Comparison of ENCODE assay signal across 16 cellular contexts in the genomic region with DNA sequence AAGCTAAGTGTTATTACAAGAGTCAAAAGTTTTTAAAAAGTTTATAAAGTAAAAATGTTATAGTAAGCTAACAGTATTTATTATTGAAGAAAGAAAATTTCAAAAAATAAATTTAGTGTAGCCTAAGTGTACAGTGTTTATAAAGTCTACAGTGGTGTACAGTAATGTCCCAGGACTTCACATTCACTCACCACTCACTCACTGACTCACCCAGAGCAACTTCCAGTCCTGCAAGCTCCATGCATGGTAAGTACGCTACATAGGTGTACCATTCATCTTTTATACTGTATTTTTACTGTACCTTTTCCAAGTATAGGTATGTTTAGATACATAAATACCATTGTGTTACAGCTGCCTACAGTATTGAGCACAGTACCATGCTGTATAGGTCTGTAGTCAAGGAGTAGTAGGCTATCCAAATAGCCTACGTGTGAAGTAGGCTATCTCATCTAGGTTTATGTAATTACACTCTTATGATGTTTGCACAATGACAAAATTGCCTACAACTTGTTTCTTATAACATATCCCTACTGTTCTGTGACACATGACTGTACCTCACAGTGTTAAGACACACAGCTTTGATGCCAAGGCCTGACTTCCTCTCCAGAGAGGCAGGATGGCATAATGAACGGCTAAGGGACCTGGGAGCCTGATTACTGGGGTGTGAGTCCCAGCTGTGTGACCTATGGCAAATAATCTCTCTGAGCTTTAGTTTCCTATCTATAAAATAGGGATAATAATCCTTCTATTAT. TPM values are rescaled to one million over a fixed set of nuclear protein-coding genes. Genes with fewer than 3 reads are reported as not detected.
DNase-seq lines count a peak whose midpoint lies in the region; ATAC-seq, FAIRE-seq and TF ChIP-seq lines count a peak whose summit lies in the region.
"Had no signal": no experiment of that assay in that cellular context is flagged by ENCODE, and none has a peak within 500 bp of the region (broad histone marks: within the 10 kb centered on the region; RNA-seq: fewer than 3 reads in every experiment).

No MANE protein-coding gene starts in this region.

- FAIRE-seq in H54 (lab: Jason Lieb, UNC) (peak; percentile 45), RCC 7860 (lab: Jason Lieb, UNC) (peak; percentile 51)
- FAIRE-seq: D721Med had no signal

- CTCF ChIA-PET in activated CD4-positive, alpha-beta T cell treated with anti-CD3 and anti-CD28 coated beads, Interleukin-2, amount 10 ng/mL, durations not matched to agents 7 days and 5 days (lab: Charles Lee) = interaction anchor here (0.6 to 1.7 kb wide), 4 partner anchors 12 to 143 kb away, joined by 3 to 6 read pairs (median 4); partner anchors contain the start of gene DHCR24

- ATAC-seq in foreskin keratinocyte (peak; percentile 31), HG02970 (IDR thresholded peaks at IDR 0.05; ENCODE audit: low FRiP score, unreplicated experiment) (no peak)

- in situ Hi-C loops in transverse colon (cut with MboI; ENCODE audit: low pct_ligation_motif_present in 1 of 4, low pct_unique_long_range_greater_than_20kb in 1 of 4, low sequenced_read_pairs in 3 of 4) = no loop called here

- no peaks in the 10 kb centered on the region for H3K9me3 Mint-ChIP-seq in activated CD4-positive, alpha-beta T cell treated with anti-CD3 and anti-CD28 coated beads, Interleukin-2, amount 10 ng/mL, durations not matched to agents 7 days and 5 days
- H3K9me3 Mint-ChIP-seq: H9 had no signal

- TF ChIP-seq CTCF in foreskin keratinocyte (conservative IDR thresholded peaks at IDR 0.05) = no peak
- TF ChIP-seq CTCF in transverse colon (IDR thresholded peaks at IDR 0.05) = no peak

- TF ChIP-seq POLR2A in H54 (IDR thresholded peaks at IDR 0.05; ENCODE audit: low read depth, low read length) = no peak
- TF ChIP-seq POLR2A in transverse colon (IDR thresholded peaks at IDR 0.05) = no peak

- intact Hi-C loops in transverse colon (cut with DNase I; ENCODE audit: low total_unique reads) = no loop called here

- H3K4me3 Mint-ChIP-seq in activated CD4-positive, alpha-beta T cell treated with anti-CD3 and anti-CD28 coated beads, Interleukin-2, amount 10 ng/mL, durations not matched to agents 7 days and 5 days = no peak overlapping the region
- H3K4me3 Mint-ChIP-seq: CD4-positive, alpha-beta memory T cell; H9 had no signal

- H3K27ac Mint-ChIP-seq in activated CD4-positive, alpha-beta T cell treated with anti-CD3 and anti-CD28 coated beads, Interleukin-2, amount 10 ng/mL, durations not matched to agents 7 days and 5 days = no peak overlapping the region
- H3K27ac Mint-ChIP-seq: CD4-positive, alpha-beta memory T cell had no signal

- no peak for TF ChIP-seq EP300 in transverse colon (IDR thresholded peaks at IDR 0.05; ENCODE audit: low read depth)

- no peak overlapping the region for H3K27ac ChIP-seq in foreskin keratinocyte
- H3K27ac ChIP-seq in transverse colon = peak overlapping the region in 2 of 4 donors; percentile 14 to 50

- H3K36me3 ChIP-seq in transverse colon = no peaks in the 10 kb centered on the region

- H3K4me1 ChIP-seq in foreskin keratinocyte = peaks cover 11% of the 10 kb centered on the region
- peaks cover 0 to 5% (median 0%) of the 10 kb centered on the region in 4 donors for H3K4me1 ChIP-seq in transverse colon
- H3K4me1 ChIP-seq: BE2C had no signal

- POLR2A ChIA-PET in activated CD4-positive, alpha-beta T cell treated with anti-CD3 and anti-CD28 coated beads, Interleukin-2, amount 10 ng/mL, durations not matched to agents 7 days and 5 days (lab: Charles Lee) = no interaction called here

- H3K9me3 ChIP-seq in transverse colon = no peaks in the 10 kb centered on the region
- H3K9me3 ChIP-seq: BE2C had no signal

- no peak for DNase-seq in H54 (ENCODE audit: insufficient read length, low spot score)
- DNase-seq in RCC 7860 (ENCODE audit: low spot score) = no peak
- DNase-seq in foreskin keratinocyte = peak in 1 of 2 donors; percentile 13
- peak; percentile 25 for DNase-seq in transverse colon
- DNase-seq in islet precursor cell = no peak
- DNase-seq in activated CD4-positive, alpha-beta T cell treated with anti-CD3 and anti-CD28 coated beads, Interleukin-2, amount 10 ng/mL, durations not matched to agents 7 days and 5 days = no peak
- DNase-seq: BE2C; CD4-positive, alpha-beta memory T cell; H9; NCI-H1417 treated with DMSO at 0.1 percent for 48 hours; NCI-H2081 treated with DMSO at 0.1 percent for 48 hours; NCI-H524 treated with DMSO at 0.1 percent for 48 hours; NK-92 treated with Interleukin-12 subunit alpha and Interleukin-12 subunit beta, amount 100 ng/mL, for 24 hours; OCI-M1 had no signal

- 53% methylated on average over 2 to 3 of the region's 3 CpGs for WGBS in transverse colon (ENCODE audit: low coverage in 1 of 2), 2 donors

- H3K36me3 Mint-ChIP-seq in activated CD4-positive, alpha-beta T cell treated with anti-CD3 and anti-CD28 coated beads, Interleukin-2, amount 10 ng/mL, durations not matched to agents 7 days and 5 days (ENCODE audit: low read depth) = peaks cover 35% of the 10 kb centered on the region

- no peak overlapping the region for H3K4me3 ChIP-seq in transverse colon

- no peaks in the 10 kb centered on the region for H3K27me3 Mint-ChIP-seq in activated CD4-positive, alpha-beta T cell treated with anti-CD3 and anti-CD28 coated beads, Interleukin-2, amount 10 ng/mL, durations not matched to agents 7 days and 5 days
- H3K27me3 Mint-ChIP-seq: CD4-positive, alpha-beta memory T cell had no signal

- no peaks in the 10 kb centered on the region for H3K27me3 ChIP-seq in foreskin keratinocyte
- H3K27me3 ChIP-seq in transverse colon = no peaks in the 10 kb centered on the region
- H3K27me3 ChIP-seq: BE2C had no signal

- peaks cover 3% of the 10 kb centered on the region for H3K4me1 Mint-ChIP-seq in activated CD4-positive, alpha-beta T cell treated with anti-CD3 and anti-CD28 coated beads, Interleukin-2, amount 10 ng/mL, durations not matched to agents 7 days and 5 days
- H3K4me1 Mint-ChIP-seq: CD4-positive, alpha-beta memory T cell had no signal

RNA-seq across cellular contexts. Expression of gene DHCR24, which starts 12.7 kb away (rescaled TPM):
- total RNA-seq in foreskin keratinocyte = 257 and 310 TPM in 2 replicates
- 141 and 185 TPM in 2 replicates for polyA plus RNA-seq in foreskin keratinocyte
- 100 to 1,000 TPM in 3 of 4 donors, 10 to 100 TPM in 1; 71.5 to 222 (median 137) TPM for total RNA-seq in transverse colon
- 100 to 1,000 TPM in 1 of 2 experiments, 10 to 100 TPM in 1; 84.6 to 102 TPM for total RNA-seq in activated CD4-positive, alpha-beta T cell treated with anti-CD3 and anti-CD28 coated beads, Interleukin-2, amount 10 ng/mL, durations not matched to agents 7 days and 5 days
